ENCODE assay signal across 13 cellular contexts in genomic region chr17:286571-286970, GRCh38.
"Had no signal": no experiment of that assay in that cellular context is flagged by ENCODE, and none has a peak within 500 bp of the region (broad histone marks: within the 10 kb centered on the region; RNA-seq: fewer than 3 reads in every experiment).

No MANE protein-coding gene starts in this region.

- H3K9me3 ChIP-seq: body of pancreas, esophagus squamous epithelium, pancreas, thoracic aorta had no signal

- H3K36me3 ChIP-seq: thoracic aorta had no signal

- H3K27ac Mint-ChIP-seq: activated CD4-positive, alpha-beta memory T cell treated with anti-CD3 and anti-CD28 coated beads, Interleukin-2, amount 10 ng/mL, durations not matched to agents 7 days and 5 days; activated CD4-positive, alpha-beta T cell treated with anti-CD3 and anti-CD28 coated beads for 36 hours; activated naive CD4-positive, alpha-beta T cell treated with anti-CD3 and anti-CD28 coated beads, Interleukin-2, amount 50 U/mL, for 72 hours; effector memory CD8-positive, alpha-beta T cell; stimulated activated naive B cell treated with anti-CD40 and anti-IgM and Interleukin-4, amounts not matched to agents 10 μg/mL and 1 μg/mL and 100 μg/mL, for 72 hours had no signal

- H3K9me3 Mint-ChIP-seq: activated CD4-positive, alpha-beta memory T cell treated with anti-CD3 and anti-CD28 coated beads, Interleukin-2, amount 10 ng/mL, durations not matched to agents 7 days and 5 days; activated naive CD4-positive, alpha-beta T cell treated with anti-CD3 and anti-CD28 coated beads, Interleukin-2, amount 50 U/mL, for 72 hours; activated T-cell treated with anti-CD3 and anti-CD28 coated beads, Interleukin-2, amount 50 U/mL, for 4 hours; effector memory CD8-positive, alpha-beta T cell; stimulated activated naive B cell treated with anti-CD40 and anti-IgM and Interleukin-4, amounts not matched to agents 10 μg/mL and 1 μg/mL and 100 μg/mL, for 72 hours had no signal

- ATAC-seq: activated CD4-positive, alpha-beta T cell treated with anti-CD3 and anti-CD28 coated beads for 36 hours; activated naive CD4-positive, alpha-beta T cell treated with anti-CD3 and anti-CD28 coated beads, Interleukin-2, amount 50 U/mL, for 72 hours; activated T-cell treated with anti-CD3 and anti-CD28 coated beads, Interleukin-2, amount 50 U/mL, for 4 hours; body of pancreas; effector memory CD8-positive, alpha-beta T cell; stimulated activated naive B cell treated with anti-CD40 and anti-IgM and Interleukin-4, amounts not matched to agents 10 μg/mL and 1 μg/mL and 100 μg/mL, for 72 hours had no signal

- H3K4me3 ChIP-seq: body of pancreas, esophagus squamous epithelium, pancreas, thoracic aorta had no signal

- H3K27me3 ChIP-seq: body of pancreas, esophagus squamous epithelium, pancreas had no signal

- H3K4me1 Mint-ChIP-seq: activated CD4-positive, alpha-beta memory T cell treated with anti-CD3 and anti-CD28 coated beads, Interleukin-2, amount 10 ng/mL, durations not matched to agents 7 days and 5 days; activated CD4-positive, alpha-beta T cell treated with anti-CD3 and anti-CD28 coated beads for 36 hours had no signal

- DNase-seq: activated CD4-positive, alpha-beta memory T cell treated with anti-CD3 and anti-CD28 coated beads, Interleukin-2, amount 10 ng/mL, durations not matched to agents 7 days and 5 days; activated CD4-positive, alpha-beta T cell treated with anti-CD3 and anti-CD28 coated beads for 36 hours; activated T-cell treated with anti-CD3 and anti-CD28 coated beads, Interleukin-2, amount 50 U/mL, for 4 hours; effector memory CD8-positive, alpha-beta T cell; esophagus squamous epithelium; midbrain; stimulated activated naive B cell treated with anti-CD40 and anti-IgM and Interleukin-4, amounts not matched to agents 10 μg/mL and 1 μg/mL and 100 μg/mL, for 72 hours; T-helper 2 cell; WERI-Rb-1 had no signal

- H3K36me3 Mint-ChIP-seq: activated naive CD4-positive, alpha-beta T cell treated with anti-CD3 and anti-CD28 coated beads, Interleukin-2, amount 50 U/mL, for 72 hours had no signal

- H3K27me3 Mint-ChIP-seq: activated CD4-positive, alpha-beta memory T cell treated with anti-CD3 and anti-CD28 coated beads, Interleukin-2, amount 10 ng/mL, durations not matched to agents 7 days and 5 days; activated CD4-positive, alpha-beta T cell treated with anti-CD3 and anti-CD28 coated beads for 36 hours; effector memory CD8-positive, alpha-beta T cell; stimulated activated naive B cell treated with anti-CD40 and anti-IgM and Interleukin-4, amounts not matched to agents 10 μg/mL and 1 μg/mL and 100 μg/mL, for 72 hours had no signal

- H3K4me3 Mint-ChIP-seq: activated CD4-positive, alpha-beta memory T cell treated with anti-CD3 and anti-CD28 coated beads, Interleukin-2, amount 10 ng/mL, durations not matched to agents 7 days and 5 days; activated CD4-positive, alpha-beta T cell treated with anti-CD3 and anti-CD28 coated beads for 36 hours; activated T-cell treated with anti-CD3 and anti-CD28 coated beads, Interleukin-2, amount 50 U/mL, for 4 hours; effector memory CD8-positive, alpha-beta T cell; stimulated activated naive B cell treated with anti-CD40 and anti-IgM and Interleukin-4, amounts not matched to agents 10 μg/mL and 1 μg/mL and 100 μg/mL, for 72 hours had no signal

- H3K4me1 ChIP-seq: esophagus squamous epithelium, pancreas had no signal

- H3K27ac ChIP-seq: body of pancreas, esophagus squamous epithelium, pancreas, thoracic aorta, WERI-Rb-1 had no signal
